18 cellular contexts compared by ENCODE assay signal in the genomic region with DNA sequence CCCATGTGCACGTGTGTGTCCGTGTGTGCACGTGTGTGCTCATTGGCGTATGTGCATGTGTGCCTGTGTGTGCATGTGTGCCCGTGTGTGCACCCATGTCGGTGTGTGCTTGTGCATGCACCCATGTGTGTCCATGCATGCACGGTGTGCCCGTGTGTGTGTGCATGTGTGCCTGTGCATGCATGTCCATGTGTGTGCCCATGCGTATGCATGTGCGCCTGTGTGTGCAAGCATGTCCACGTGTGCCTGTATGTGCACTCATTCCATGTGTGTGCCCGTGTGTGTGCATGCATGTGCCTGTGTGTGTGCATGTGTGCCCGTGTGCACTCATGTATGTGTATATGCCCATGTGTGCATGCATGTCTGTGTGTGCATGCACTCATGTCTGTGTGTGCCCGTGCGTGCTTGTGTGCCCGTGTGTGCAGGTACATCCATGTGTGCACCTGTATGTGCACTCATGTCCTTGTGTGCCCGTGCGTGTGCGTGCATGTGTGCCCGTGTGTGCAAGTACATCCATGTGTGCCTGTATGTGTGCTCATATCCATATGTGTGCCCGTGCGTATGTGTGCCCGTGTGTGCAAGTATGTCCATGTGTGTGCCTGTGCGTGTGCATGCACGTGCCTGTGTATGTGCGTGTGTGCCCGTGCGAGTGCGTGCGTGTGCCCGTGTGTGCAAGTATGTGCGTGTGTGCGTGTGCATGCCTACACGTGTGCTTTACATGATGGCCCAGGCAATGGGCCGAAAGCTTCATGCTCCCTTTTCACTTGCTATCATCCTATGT. TPM values are rescaled to one million over a fixed set of nuclear protein-coding genes. Genes with fewer than 3 reads are reported as not detected.
"Had no signal": no experiment of that assay in that cellular context is flagged by ENCODE, and none has a peak within 500 bp of the region (broad histone marks: within the 10 kb centered on the region; RNA-seq: fewer than 3 reads in every experiment).

No MANE protein-coding gene starts in this region.

- H3K4me1 Mint-ChIP-seq: brain had no signal

- H3K27ac ChIP-seq: pancreas had no signal

- H3K36me3 ChIP-seq: pancreas had no signal

- H3K4me1 ChIP-seq: pancreas had no signal

- H3K27me3 Mint-ChIP-seq: stimulated activated naive CD8-positive, alpha-beta T cell treated with anti-CD3 and anti-CD28 coated beads, Interleukin-15, Interleukin-2, amounts not matched to agents 100 ng/mL and 50 ng/mL, for 24 hours had no signal

- H3K9me3 ChIP-seq: mucosa of descending colon, pancreas had no signal

- FAIRE-seq: pancreas had no signal

- H3K4me3 ChIP-seq: mucosa of descending colon, pancreas had no signal

- H3K27ac Mint-ChIP-seq: nephron; stimulated activated naive CD8-positive, alpha-beta T cell treated with anti-CD3 and anti-CD28 coated beads, Interleukin-15, Interleukin-2, amounts not matched to agents 100 ng/mL and 50 ng/mL, for 24 hours had no signal

- H3K36me3 Mint-ChIP-seq: brain had no signal

- H3K9me3 Mint-ChIP-seq: brain; nephron; stimulated activated naive CD8-positive, alpha-beta T cell treated with anti-CD3 and anti-CD28 coated beads, Interleukin-15, Interleukin-2, amounts not matched to agents 100 ng/mL and 50 ng/mL, for 24 hours had no signal

- ATAC-seq: activated naive CD4-positive, alpha-beta T cell treated with anti-CD3 and anti-CD28 coated beads, Interleukin-2, amount 50 U/mL, for 72 hours; mucosa of descending colon; pancreas had no signal

- H3K4me3 Mint-ChIP-seq: brain; nephron; stimulated activated naive CD8-positive, alpha-beta T cell treated with anti-CD3 and anti-CD28 coated beads, Interleukin-15, Interleukin-2, amounts not matched to agents 100 ng/mL and 50 ng/mL, for 24 hours had no signal

- H3K27me3 ChIP-seq: pancreas had no signal

- DNase-seq: amniotic stem cell; cerebellar nuclear complex; dermis blood vessel endothelial cell; erythroblast; left cardiac atrium; mammary epithelial cell; stimulated activated CD4-positive, alpha-beta T cell treated with anti-CD3 and anti-CD28 coated beads, Interleukin-4, amount 100 ng/mL, for 1 hour; stimulated activated CD8-positive, alpha-beta memory T cell treated with anti-CD3 and anti-CD28 coated beads, Interleukin-4, amount 100 ng/mL, for 48 hours had no signal

RNA-seq across cellular contexts. Expression of gene MATK, which starts 21.6 kb away (rescaled TPM):
- total RNA-seq: mammary epithelial cell had no signal
- polyA plus RNA-seq: mammary epithelial cell had no signal

RNA-seq across cellular contexts. Expression of gene RAX2, which starts 35.7 kb away (rescaled TPM):
- total RNA-seq: activated naive CD4-positive, alpha-beta T cell treated with anti-CD3 and anti-CD28 coated beads, Interleukin-2, amount 50 U/mL, for 72 hours; dermis blood vessel endothelial cell; left cardiac atrium; mammary epithelial cell; mucosa of descending colon; pancreas; renal cortical epithelial cell; T-helper 2 cell treated with Interferon-gamma antibody and Interleukin-4, amounts not matched to agents 100 ng/mL and 5 ng/mL, for 36 hours; temporal lobe; urinary bladder had no signal
- polyA plus RNA-seq: mammary epithelial cell, pancreas, urinary bladder had no signal
